17 cellular contexts compared by ENCODE assay signal in the genomic region with DNA sequence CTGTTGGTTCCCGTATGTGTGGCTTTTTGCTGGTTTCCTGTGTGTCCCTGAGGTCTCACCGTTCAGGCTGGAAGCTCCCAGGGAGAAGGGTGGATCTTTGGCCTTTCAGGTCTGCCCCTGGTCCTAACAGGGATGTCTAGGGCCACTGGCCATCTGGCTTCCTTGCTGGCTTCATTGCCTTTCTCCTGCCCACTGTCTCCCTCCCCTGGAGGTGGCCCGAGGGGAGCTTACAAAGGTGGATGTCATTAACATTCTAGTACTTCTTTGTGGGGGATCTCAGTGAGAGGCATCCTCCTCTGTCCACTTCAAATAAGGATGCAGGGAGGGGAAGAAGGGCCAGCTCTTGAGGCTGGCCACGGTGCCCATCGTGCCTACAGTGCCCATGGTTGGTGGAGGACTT. TPM values are rescaled to one million over a fixed set of nuclear protein-coding genes. Genes with fewer than 3 reads are reported as not detected.
DNase-seq lines count a peak whose midpoint lies in the region; ATAC-seq and TF ChIP-seq lines count a peak whose summit lies in the region.
"Had no signal": no experiment of that assay in that cellular context is flagged by ENCODE, and none has a peak within 500 bp of the region (broad histone marks: within the 10 kb centered on the region; RNA-seq: fewer than 3 reads in every experiment).

No MANE protein-coding gene starts in this region.

- peak overlapping the region; percentile 67 for H3K4me3 Mint-ChIP-seq in endothelial cell (ENCODE audit: unreplicated experiment)
- H3K4me3 Mint-ChIP-seq: GM23338 had no signal

- H3K36me3 ChIP-seq in GM23248 (ENCODE audit: low read depth) (no peaks in the 10 kb centered on the region), gastrocnemius medialis (no peaks in the 10 kb centered on the region)
- H3K36me3 ChIP-seq: BLaER1 treated with 17β-estradiol and CSF1 and Interleukin-3, amounts not matched to agents 10 nM and 100 nM had no signal

- peak overlapping the region; percentile 30; the same call in 1 of the 2 replicates for H3K9ac ChIP-seq in GM23248
- H3K9ac ChIP-seq: BLaER1 treated with 17β-estradiol and CSF1 and Interleukin-3, amounts not matched to agents 10 nM and 100 nM had no signal

- H3K4me1 ChIP-seq in GM23248 (ENCODE audit: insufficient read depth), result peaks cover 10% of the 10 kb centered on the region
- H3K4me1 ChIP-seq in gastrocnemius medialis, result no peaks in the 10 kb centered on the region
- H3K4me1 ChIP-seq: A549 had no signal

- TF ChIP-seq CTCF in endothelial cell (IDR thresholded peaks at IDR 0.05; ENCODE audit: unreplicated experiment), result no peak
- no peak for TF ChIP-seq CTCF in gastrocnemius medialis (IDR thresholded peaks at IDR 0.05 in 4 of 5, conservative IDR thresholded peaks at IDR 0.05 in 1 of 5)
- no peak for TF ChIP-seq CTCF in GM13976 (IDR thresholded peaks at IDR 0.05; ENCODE audit: borderline replicate concordance, control extremely low read depth, extremely low read depth, insufficient read depth, missing control alignments)

- no peaks in the 10 kb centered on the region for H4K20me1 ChIP-seq in GM23248 (ENCODE audit: insufficient read depth)

- no peak overlapping the region for H2AFZ ChIP-seq in GM23248
- H2AFZ ChIP-seq: GM23338 had no signal

- H3K27me3 Mint-ChIP-seq in endothelial cell (ENCODE audit: unreplicated experiment), result peaks cover 2% of the 10 kb centered on the region

- intact Hi-C loops in gastrocnemius medialis (cut with DNase I; ENCODE audit: low total_unique reads), result no loop called here

- no peaks in the 10 kb centered on the region for H3K9me3 Mint-ChIP-seq in endothelial cell (ENCODE audit: unreplicated experiment)
- H3K9me3 Mint-ChIP-seq: GM23338 had no signal

- in situ Hi-C loops in GM23248 (cut with MboI) (no loop called here), gastrocnemius medialis (cut with MboI; ENCODE audit: low sequenced_read_pairs in 4 of 4) (no loop called here), GM13976 (cut with MboI; ENCODE audit: low sequenced_read_pairs, unreplicated experiment) (no loop called here)

- H3K36me3 Mint-ChIP-seq in endothelial cell (ENCODE audit: low read depth, unreplicated experiment), result peaks cover 10% of the 10 kb centered on the region

- WGBS in GM23248 (ENCODE audit: low coverage in 1 of 2, low lambda C conversion rate in 2 of 2, missing lambda C conversion rate in 2 of 2), 2 experiments, result 55 to 68% methylated on average over 5 of the region's 5 CpGs

- no peaks in the 10 kb centered on the region for H3F3A ChIP-seq in GM23248 (ENCODE audit: insufficient read depth)

- H3K4me3 ChIP-seq in GM23248 (no peak overlapping the region), gastrocnemius medialis (no peak overlapping the region)
- H3K4me3 ChIP-seq: A549; BLaER1 treated with 17β-estradiol and CSF1 and Interleukin-3, amounts not matched to agents 10 nM and 100 nM; GM23338 had no signal

- H3K27ac ChIP-seq in GM23248 (peak overlapping the region; percentile 58; the same call in 1 of the 2 replicates), gastrocnemius medialis (peak overlapping the region; percentile 46 to 65 (median 58))
- H3K27ac ChIP-seq: A549; BLaER1 treated with 17β-estradiol and CSF1 and Interleukin-3, amounts not matched to agents 10 nM and 100 nM had no signal

- H3K79me2 ChIP-seq in GM23248 (ENCODE audit: insufficient read depth), result no peaks in the 10 kb centered on the region

- ATAC-seq in gastrocnemius medialis (no peak), HG02852 (IDR thresholded peaks at IDR 0.05; ENCODE audit: unreplicated experiment) (no peak)
- ATAC-seq: A549, GM23338, HepG2 had no signal

- no peak overlapping the region for H3K27ac Mint-ChIP-seq in endothelial cell (ENCODE audit: unreplicated experiment)
- H3K27ac Mint-ChIP-seq: GM23338 had no signal

- H3K4me2 ChIP-seq in GM23248 (ENCODE audit: unreplicated experiment), result no peak overlapping the region
- H3K4me2 ChIP-seq: A549; BLaER1 treated with 17β-estradiol and CSF1 and Interleukin-3, amounts not matched to agents 10 nM and 100 nM; GM23338 had no signal

- H3K9me2 ChIP-seq in GM23248 (ENCODE audit: insufficient read depth), result no peaks in the 10 kb centered on the region

- no peaks in the 10 kb centered on the region for H3K9me3 ChIP-seq in GM23248 (ENCODE audit: low read depth)
- no peaks in the 10 kb centered on the region for H3K9me3 ChIP-seq in gastrocnemius medialis
- H3K9me3 ChIP-seq: A549; BLaER1 treated with 17β-estradiol and CSF1 and Interleukin-3, amounts not matched to agents 10 nM and 100 nM had no signal

- H3K27me3 ChIP-seq in GM23248 (replicated peaks; ENCODE audit: insufficient read depth) (peaks cover 14% of the 10 kb centered on the region; the same call in 1 of the 2 replicates), gastrocnemius medialis (peaks cover 9 to 17% (median 12%) of the 10 kb centered on the region in 3 donors)

- DNase-seq in GM23248 (no peak), endothelial cell (ENCODE audit: low spot score) (no peak), kidney tubule cell (ENCODE audit: low spot score) (peak; percentile 12), gastrocnemius medialis (no peak), erythroblast (lab: John Stamatoyannopoulos, UW) (no peak), GM13976 (ENCODE audit: low spot score) (no peak), NCI-H1092 (lab: John Stamatoyannopoulos, UW) (no peak)
- DNase-seq: DND-41, KG1, NCI-H146, NCI-H2227 treated with DMSO at 0.1 percent for 48 hours, NCI-H524 treated with DMSO at 0.1 percent for 48 hours had no signal

- TF ChIP-seq POLR2A in gastrocnemius medialis (IDR thresholded peaks at IDR 0.05), result no peak
- TF ChIP-seq POLR2A in erythroblast (IDR thresholded peaks at IDR 0.05; ENCODE audit: low read length), result no peak

- H3K4me1 Mint-ChIP-seq in endothelial cell (ENCODE audit: unreplicated experiment), result peaks cover 2% of the 10 kb centered on the region

RNA-seq across cellular contexts. Expression of a gene that starts 35.2 kb away (rescaled TPM):
- not detected in 2 replicates for total RNA-seq in GM23248 (2014; rRNA removed; shearing (Covaris generic))
- polyA plus RNA-seq in GM23248 (2016; fragmentation: Nextera tagmentation; extraction: Ambion mirVana), result not detected in 2 replicates
- total RNA-seq in endothelial cell (ENCODE audit: unreplicated experiment), result 29.6 TPM
- total RNA-seq in gastrocnemius medialis, result 1 to 10 TPM; 1.9 to 8.5 (median 7.7) TPM
- polyA plus RNA-seq: HepG2 had no signal
